ENCODE assay signal across 20 cellular contexts in genomic region chr6:139368661-139369060, GRCh38. TPM values are rescaled to one million over a fixed set of nuclear protein-coding genes. Genes with fewer than 3 reads are reported as not detected.
DNase-seq lines count a peak whose midpoint lies in the region; ATAC-seq and TF ChIP-seq lines count a peak whose summit lies in the region.
"Had no signal": no experiment of that assay in that cellular context is flagged by ENCODE, and none has a peak within 500 bp of the region (broad histone marks: within the 10 kb centered on the region; RNA-seq: fewer than 3 reads in every experiment).

No MANE protein-coding gene starts in this region.

- ATAC-seq in T-helper 17 cell: no peak
- no peak for ATAC-seq in GM18517 (IDR thresholded peaks at IDR 0.05; ENCODE audit: unreplicated experiment)
- no peak for ATAC-seq in HG03280 (IDR thresholded peaks at IDR 0.05; ENCODE audit: unreplicated experiment)
- ATAC-seq: heart left ventricle; stimulated activated naive B cell treated with anti-CD40 and anti-IgM and Interleukin-4, amounts not matched to agents 10 μg/mL and 1 μg/mL and 100 μg/mL, for 72 hours had no signal

- no peak overlapping the region for H3K9ac ChIP-seq in smooth muscle cell (ENCODE audit: low read depth)

- DNase-seq in cardiac muscle cell (ENCODE audit: low read depth in 1 of 2, low spot score in 1 of 2) (no peak), right atrium auricular region (ENCODE audit: low spot score) (no peak), T-helper 17 cell (no peak), islet precursor cell (peak; percentile 72), smooth muscle cell (lab: John Stamatoyannopoulos, UW; ENCODE audit: unreplicated experiment) (no peak)
- DNase-seq in activated CD8-positive, alpha-beta memory T cell treated with anti-CD3 and anti-CD28 coated beads for 24 hours: no peak
- DNase-seq: activated CD4-positive, alpha-beta T cell treated with anti-CD3 and anti-CD28 coated beads for 1 hour; activated effector memory CD4-positive, alpha-beta T cell treated with Interleukin-2 at 50 U/mL for 16 hours; DMS53; heart left ventricle; NCI-H2081 treated with DMSO at 0.1 percent for 48 hours; NCI-H526 treated with DMSO at 0.1 percent for 48 hours; stimulated activated naive B cell treated with anti-CD40 and anti-IgM and Interleukin-4, amounts not matched to agents 10 μg/mL and 1 μg/mL and 100 μg/mL, for 72 hours; T-helper 9 cell; transverse colon had no signal

- no peaks in the 10 kb centered on the region for H3K27me3 Mint-ChIP-seq in T-helper 17 cell
- H3K27me3 Mint-ChIP-seq: stimulated activated naive B cell treated with anti-CD40 and anti-IgM and Interleukin-4, amounts not matched to agents 10 μg/mL and 1 μg/mL and 100 μg/mL, for 72 hours had no signal

- H4K20me1 ChIP-seq in smooth muscle cell (ENCODE audit: low read depth): peaks cover 30% of the 10 kb centered on the region

- peaks cover 23% of the 10 kb centered on the region for H3F3A ChIP-seq in smooth muscle cell (ENCODE audit: low read depth)

- peaks cover 23% of the 10 kb centered on the region for H3K79me2 ChIP-seq in smooth muscle cell (ENCODE audit: low read depth)

- H3K36me3 ChIP-seq in cardiac muscle cell: peaks cover 23% of the 10 kb centered on the region
- peaks cover 27% of the 10 kb centered on the region for H3K36me3 ChIP-seq in right atrium auricular region
- no peaks in the 10 kb centered on the region for H3K36me3 ChIP-seq in smooth muscle cell (ENCODE audit: low read depth)

- H3K27ac ChIP-seq in cardiac muscle cell: peak overlapping the region; percentile 97
- H3K27ac ChIP-seq in right atrium auricular region: no peak overlapping the region
- H3K27ac ChIP-seq in smooth muscle cell (ENCODE audit: low read depth): no peak overlapping the region
- H3K27ac ChIP-seq: SJSA1 had no signal

- whole genome bisulfite sequencing in smooth muscle cell (ENCODE audit: low lambda C conversion rate): 21% methylated on average over 1 of the region's 1 CpG

- peaks cover 40% of the 10 kb centered on the region for H3K4me1 ChIP-seq in cardiac muscle cell (ENCODE audit: low read depth)
- peaks cover 0 to 29% of the 10 kb centered on the region in 2 donors for H3K4me1 ChIP-seq in right atrium auricular region
- H3K4me1 ChIP-seq in smooth muscle cell (ENCODE audit: low read depth): peaks cover 53% of the 10 kb centered on the region

- no peak overlapping the region for H2AFZ ChIP-seq in smooth muscle cell (ENCODE audit: low read depth)

- H3K36me3 Mint-ChIP-seq in T-helper 17 cell (ENCODE audit: low read depth): peaks cover under 1% of the 10 kb centered on the region

- peak overlapping the region; percentile 12 for H3K4me3 Mint-ChIP-seq in T-helper 17 cell
- H3K4me3 Mint-ChIP-seq: CD14-positive monocyte; stimulated activated naive B cell treated with anti-CD40 and anti-IgM and Interleukin-4, amounts not matched to agents 10 μg/mL and 1 μg/mL and 100 μg/mL, for 72 hours had no signal

- peak overlapping the region; percentile 100 for H3K4me2 ChIP-seq in smooth muscle cell

- H3K4me3 ChIP-seq in cardiac muscle cell (no peak overlapping the region), right atrium auricular region (no peak overlapping the region), smooth muscle cell (peak overlapping the region; percentile 23)
- H3K4me3 ChIP-seq: heart left ventricle, K562, SJSA1, transverse colon had no signal

- TF ChIP-seq CTCF in cardiac muscle cell (IDR thresholded peaks at IDR 0.05; ENCODE audit: low read depth, low read length) (no peak), right atrium auricular region (IDR thresholded peaks at IDR 0.05) (no peak), smooth muscle cell (IDR thresholded peaks at IDR 0.05; ENCODE audit: borderline replicate concordance, insufficient read depth, poor library complexity, severe bottlenecking) (no peak)

- H3K4me1 Mint-ChIP-seq in T-helper 17 cell: peaks cover 40% of the 10 kb centered on the region

- H3K9me3 ChIP-seq in cardiac muscle cell (ENCODE audit: low read depth) (no peaks in the 10 kb centered on the region), right atrium auricular region (no peaks in the 10 kb centered on the region), T-helper 17 cell (ENCODE audit: control insufficient read depth, low read length, poor library complexity, severe bottlenecking) (no peaks in the 10 kb centered on the region), smooth muscle cell (replicated peaks; ENCODE audit: low read depth) (no peaks in the 10 kb centered on the region)
- H3K9me3 ChIP-seq: heart left ventricle, SJSA1, transverse colon had no signal

- H3K27me3 ChIP-seq in cardiac muscle cell: no peaks in the 10 kb centered on the region
- H3K27me3 ChIP-seq in right atrium auricular region: no peaks in the 10 kb centered on the region
- H3K27me3 ChIP-seq in smooth muscle cell (ENCODE audit: low read depth): no peaks in the 10 kb centered on the region
- H3K27me3 ChIP-seq: heart left ventricle, transverse colon had no signal

- H3K27ac Mint-ChIP-seq in T-helper 17 cell: peak overlapping the region; percentile 57
- H3K27ac Mint-ChIP-seq: CD14-positive monocyte; stimulated activated naive B cell treated with anti-CD40 and anti-IgM and Interleukin-4, amounts not matched to agents 10 μg/mL and 1 μg/mL and 100 μg/mL, for 72 hours had no signal

RNA-seq across cellular contexts. Expression of gene CITED2, which starts 5.8 kb away (rescaled TPM):
- 334 and 513 TPM in 2 replicates for total RNA-seq in cardiac muscle cell
- polyA plus RNA-seq in cardiac muscle cell: 34.9 and 76.6 TPM in 2 replicates
- total RNA-seq in right atrium auricular region: 100 to 1,000 TPM; 119 to 208 TPM
- 100 to 1,000 TPM; 156 to 170 TPM for total RNA-seq in T-helper 17 cell
- 209 and 213 TPM in 2 replicates for total RNA-seq in smooth muscle cell
- 58.2 and 67.9 TPM in 2 replicates for polyA plus RNA-seq in smooth muscle cell
